8 cellular contexts compared by ENCODE assay signal in genomic region chr14:73887116-73887490, GRCh38. TPM values are rescaled to one million over a fixed set of nuclear protein-coding genes. Genes with fewer than 3 reads are reported as not detected.
DNase-seq lines count a peak whose midpoint lies in the region; ATAC-seq, FAIRE-seq and TF ChIP-seq lines count a peak whose summit lies in the region.

No MANE protein-coding gene starts in this region.

- POLR2A ChIA-PET in HepG2 (lab: Yijun Ruan, JAX) = interaction anchor here (1.0 to 3.0 kb wide), 14 partner anchors 11 to 146 kb away, joined by 3 to 56 read pairs (median 4); partner anchors contain the start of genes COQ6, FAM161B and PTGR2

- 1% methylated on average over 6 of the region's 13 CpGs for WGBS in HepG2 (ENCODE audit: low lambda C conversion rate)

- peak; percentile 13; the same call in 1 of the 2 replicates for TF ChIP-seq RAD21 in HepG2 (CRISPR knock-in tag; IDR thresholded peaks at IDR 0.05)

- H3K27ac ChIP-seq in GM23338 (ENCODE audit: low read depth) (peak overlapping the region; percentile 86), MM.1S (ENCODE audit: low read length) (peak overlapping the region; percentile 67; the same call in 1 of the 2 replicates), brain microvascular endothelial cell (peak overlapping the region; percentile 88), HepG2 (ENCODE audit: extremely low read length, insufficient read depth, low read length) (peak overlapping the region; percentile 88), thoracic aorta (peak overlapping the region; percentile 85 to 97)

- H3K79me2 ChIP-seq in GM23338 (replicated peaks; ENCODE audit: insufficient read depth) (peaks cover 51% of the 10 kb centered on the region), MM.1S (ENCODE audit: low read length) (peaks cover 57% of the 10 kb centered on the region), HepG2 (ENCODE audit: insufficient read depth, low read length) (peaks cover 49% of the 10 kb centered on the region)

- TF ChIP-seq EP300 in HepG2 (IDR thresholded peaks at IDR 0.05; ENCODE audit: low read depth in 2 of 2, low read length in 2 of 2) (no peak), HepG2 (CRISPR knock-in tag; IDR thresholded peaks at IDR 0.05; ENCODE audit: borderline replicate concordance) (no peak)

- 0 out of 2 replicates have a peak, but pooled peaks cover 3% of the 10 kb centered on the region for H4K20me1 ChIP-seq in GM23338 (replicated peaks; ENCODE audit: insufficient read depth)
- no peaks in the 10 kb centered on the region for H4K20me1 ChIP-seq in MM.1S (ENCODE audit: insufficient read depth, low read length)
- 0 out of 2 replicates have a peak, but pooled peaks cover 8% of the 10 kb centered on the region for H4K20me1 ChIP-seq in HepG2 (ENCODE audit: insufficient read depth, low read length)

- H3K27ac Mint-ChIP-seq in GM23338 = peak overlapping the region; percentile 70; the same call in 1 of the 2 replicates

- peaks cover 8% of the 10 kb centered on the region; the same call in 1 of the 2 replicates for H3K4me1 ChIP-seq in GM23338 (ENCODE audit: insufficient read depth)
- H3K4me1 ChIP-seq in MM.1S (ENCODE audit: low read length) = 0 out of 2 replicates have a peak, but pooled peaks cover 4% of the 10 kb centered on the region
- H3K4me1 ChIP-seq in HepG2 (ENCODE audit: insufficient read depth, low read length) = peaks cover 35% of the 10 kb centered on the region
- peaks cover 17 to 31% of the 10 kb centered on the region in 2 donors for H3K4me1 ChIP-seq in thoracic aorta (ENCODE audit: control insufficient read depth in 1 of 2, low read depth in 2 of 2)

- no peak for TF ChIP-seq CTCF in GM23338 (conservative IDR thresholded peaks at IDR 0.05; ENCODE audit: low read depth in 2 of 2)
- TF ChIP-seq CTCF in MM.1S (IDR thresholded peaks at IDR 0.05; ENCODE audit: low read length) = no peak
- no peak for TF ChIP-seq CTCF in brain microvascular endothelial cell (IDR thresholded peaks at IDR 0.05; ENCODE audit: low read depth, low read length, missing control alignments)
- no peak for TF ChIP-seq CTCF in HepG2 (CRISPR knock-in tag; IDR thresholded peaks at IDR 0.05)
- no peak for TF ChIP-seq CTCF in thoracic aorta (IDR thresholded peaks at IDR 0.05)

- H3K9me2 ChIP-seq in GM23338 (ENCODE audit: insufficient read depth) (no peaks in the 10 kb centered on the region), MM.1S (replicated peaks; ENCODE audit: insufficient read depth, low read length) (no peaks in the 10 kb centered on the region)

- peak overlapping the region; percentile 99 for H3K4me3 ChIP-seq in GM23338
- peak overlapping the region; percentile 87 for H3K4me3 ChIP-seq in MM.1S (ENCODE audit: low read length)
- peak overlapping the region; percentile 91 for H3K4me3 ChIP-seq in brain microvascular endothelial cell (ENCODE audit: low read depth, low read length)
- peak overlapping the region; percentile 65 to 99 (median 90) for H3K4me3 ChIP-seq in HepG2 (replicated peaks in 1 of 3; ENCODE audit: insufficient read depth in 1 of 3, low read depth in 2 of 3, low read length in 3 of 3)
- peak overlapping the region; percentile 79 for H3K4me3 ChIP-seq in thoracic aorta

- H3K27me3 Mint-ChIP-seq in GM23338 (ENCODE audit: insufficient read depth, low read depth, poor library complexity) = peaks cover 8% of the 10 kb centered on the region

- H3K36me3 Mint-ChIP-seq in GM23338 (ENCODE audit: low read depth) = peaks cover 6% of the 10 kb centered on the region; the same call in 2 of the 3 replicates

- H3K9me3 Mint-ChIP-seq in GM23338 = no peaks in the 10 kb centered on the region

- DNase-seq in GM12892 (ENCODE audit: insufficient read length) (no peak), GM23338 (ENCODE audit: low spot score) (no peak), MM.1S (peak; percentile 6), brain microvascular endothelial cell (peak; percentile 7), HepG2 (ENCODE audit: low spot score) (peak; percentile 25), thoracic aorta (ENCODE audit: low spot score) (no peak), mesenteric fat pad (ENCODE audit: low spot score) (no peak), HPDE6-E6E7 (ENCODE audit: extremely low spot score) (no peak)

- H3K36me3 ChIP-seq in GM23338 (ENCODE audit: insufficient read depth) (no peaks in the 10 kb centered on the region), MM.1S (replicated peaks; ENCODE audit: insufficient read depth, low read length) (no peaks in the 10 kb centered on the region), brain microvascular endothelial cell (replicated peaks) (no peaks in the 10 kb centered on the region), HepG2 (replicated peaks in 1 of 2; ENCODE audit: control insufficient read depth in 1 of 2, insufficient read depth in 2 of 2, low read length in 2 of 2) (0 out of 5 replicates have a peak, but pooled peaks cover 2 to 3% of the 10 kb centered on the region in 2 experiments), thoracic aorta (peaks cover 3% of the 10 kb centered on the region)

- TF ChIP-seq POLR2A in GM12892 (IDR thresholded peaks at IDR 0.05; ENCODE audit: low read depth, low read length) (no peak), HepG2 (IDR thresholded peaks at IDR 0.05; ENCODE audit: insufficient read depth in 1 of 2, low read depth in 2 of 2, low read length in 2 of 2) (no peak)

- H2AFZ ChIP-seq in GM23338 (peak overlapping the region; percentile 97), MM.1S (ENCODE audit: low read length) (peak overlapping the region; percentile 77; the same call in 1 of the 2 replicates), HepG2 (ENCODE audit: low read length) (no peak overlapping the region)

- H3K9ac ChIP-seq in MM.1S (ENCODE audit: low read length) (peak overlapping the region; percentile 88), HepG2 (ENCODE audit: insufficient read depth, low read depth, low read length) (peak overlapping the region; percentile 90)

- H3F3A ChIP-seq in GM23338 (replicated peaks; ENCODE audit: low read depth) (peaks cover 4% of the 10 kb centered on the region; the same call in 1 of the 2 replicates), MM.1S (ENCODE audit: insufficient read depth, low read length) (peaks cover 3% of the 10 kb centered on the region; the same call in 1 of the 2 replicates)

- no TSS peak for BruUV-seq in HepG2 (replicated peaks; lab: Mats Ljungman, UMichigan)

- intact Hi-C loops in HepG2 (cut with micrococcal nuclease; ENCODE audit: unreplicated experiment) = loop anchor here (2.0 to 5.0 kb wide), 2 partner anchors 36 to 50 kb away; partner anchors contain the start of gene PTGR2

- H3K27me3 ChIP-seq in GM23338 (ENCODE audit: insufficient read depth) (no peaks in the 10 kb centered on the region), MM.1S (replicated peaks; ENCODE audit: insufficient read depth, low read length) (no peaks in the 10 kb centered on the region), brain microvascular endothelial cell (replicated peaks) (no peaks in the 10 kb centered on the region), HepG2 (ENCODE audit: control insufficient read depth in 1 of 2, insufficient read depth in 2 of 2, low read length in 2 of 2) (no peaks in the 10 kb centered on the region), thoracic aorta (replicated peaks; ENCODE audit: insufficient read depth) (no peaks in the 10 kb centered on the region)

- FAIRE-seq in GM12892 (lab: Jason Lieb, UNC) = peak; percentile 5
- FAIRE-seq in HepG2 (lab: Jason Lieb, UNC) = no peak

- peaks cover 8% of the 10 kb centered on the region; the same call in 2 of the 3 replicates for H3K4me1 Mint-ChIP-seq in GM23338

- H3K4me3 Mint-ChIP-seq in GM23338 = peak overlapping the region; percentile 83

- CTCF ChIA-PET in HepG2 (lab: Yijun Ruan, JAX; ENCODE audit: low intra/inter-chr PET ratio, low total read pairs) = no interaction called here

- no peaks in the 10 kb centered on the region for H3K9me3 ChIP-seq in MM.1S (replicated peaks; ENCODE audit: insufficient read depth, low read length)
- no peaks in the 10 kb centered on the region for H3K9me3 ChIP-seq in HepG2 (ENCODE audit: low read length)
- H3K9me3 ChIP-seq in thoracic aorta = no peaks in the 10 kb centered on the region

- in situ Hi-C loops in brain microvascular endothelial cell (cut with HindIII; ENCODE audit: low pct_ligation_motif_present, low sequenced_read_pairs) (no loop called here), HepG2 (cut with HindIII; ENCODE audit: extremely low pct_ligation_motif_present, low pct_unique_long_range_greater_than_20kb) (no loop called here)

- H3K4me2 ChIP-seq in GM23338 = peak overlapping the region; percentile 92
- peak overlapping the region; percentile 46; the same call in 1 of the 2 replicates for H3K4me2 ChIP-seq in MM.1S (ENCODE audit: low read depth, low read length)
- peak overlapping the region; percentile 87 for H3K4me2 ChIP-seq in HepG2 (ENCODE audit: low read depth, low read length)

- ATAC-seq in GM23338 = peak; percentile 38
- ATAC-seq in HepG2 = peak; percentile 65
- peak; percentile 47 for ATAC-seq in thoracic aorta (ENCODE audit: insufficient number of reproducible peaks, low FRiP score, low read depth)

RNA-seq across cellular contexts. Expression of gene ZNF410, which starts 0.4 kb away (rescaled TPM):
- polyA plus RNA-seq in GM12892 (2012; ENCODE audit: missing spikeins) = 27.1 TPM
- 20.4 and 31.7 TPM in 2 replicates for total RNA-seq in GM23338 (2014; rRNA removed; shearing (Covaris generic))
- polyA plus RNA-seq in GM23338 (2016; fragmentation: Nextera tagmentation; extraction: Ambion mirVana) (8.6 and 10.6 TPM in 2 replicates), HepG2 (2011; rRNA removed) (16.7 and 19.2 TPM in 2 replicates)
- total RNA-seq in HepG2 (2016; rRNA removed; fragmentation: Illumina TruSeq; extraction: Trizol) (44.3 and 55.2 TPM in 2 replicates), thoracic aorta (10 to 100 TPM; 55.0 to 61.4 TPM), mesenteric fat pad (51.1 TPM)
- 21.4 and 23.4 TPM in 2 replicates for total RNA-seq in HepG2 (2016; cell fraction: cytosol; rRNA removed; fragmentation: Illumina TruSeq; extraction: Trizol; ENCODE audit: low read depth)
- total RNA-seq in HepG2 (2016; cell fraction: insoluble cytoplasmic fraction; rRNA removed; fragmentation: Illumina TruSeq; extraction: Trizol) = 42.4 and 52.0 TPM in 2 replicates
- 35.8 and 38.6 TPM in 2 replicates for total RNA-seq in HepG2 (2016; cell fraction: membrane; rRNA removed; fragmentation: Illumina TruSeq; extraction: Trizol)
- total RNA-seq in HepG2 (2016; cell fraction: nucleus; rRNA removed; fragmentation: Illumina TruSeq; extraction: Trizol) = 29.8 and 35.0 TPM in 2 replicates
- 11.8 and 16.6 TPM in 2 replicates for polyA plus RNA-seq in HepG2 (2011; cell fraction: cytosol; rRNA removed)
- polyA plus RNA-seq in HepG2 (2011; cell fraction: nucleus; rRNA removed) = 13.9 and 14.4 TPM in 2 replicates
- polyA plus RNA-seq in HepG2 (2012) = 15.0 and 16.3 TPM in 2 replicates
- polyA plus RNA-seq in HepG2 (2016; cell fraction: cytosol; fragmentation: Illumina TruSeq; extraction: Trizol; ENCODE audit: low read depth) = 6.5 and 8.8 TPM in 2 replicates
- 39.1 and 41.1 TPM in 2 replicates for polyA plus RNA-seq in HepG2 (2016; cell fraction: insoluble cytoplasmic fraction; fragmentation: Illumina TruSeq; extraction: Trizol; ENCODE audit: low read depth)
- 14.5 and 15.3 TPM in 2 replicates for polyA plus RNA-seq in HepG2 (2016; cell fraction: membrane; fragmentation: Illumina TruSeq; extraction: Trizol; ENCODE audit: low read depth)
- polyA plus RNA-seq in HepG2 (2016; cell fraction: nucleus; fragmentation: Illumina TruSeq; extraction: Trizol; ENCODE audit: insufficient read depth, low read depth) = 25.2 and 27.6 TPM in 2 replicates
- 19.2 and 45.6 TPM in 2 replicates for polyA minus RNA-seq in HepG2 (2011; rRNA and poly(A)+ RNA removed; ENCODE audit: low replicate concordance)
- polyA minus RNA-seq in HepG2 (2011; cell fraction: cytosol; rRNA and poly(A)+ RNA removed) = 12.9 TPM in 2 replicates
- 42.2 and 57.8 TPM in 2 replicates for polyA minus RNA-seq in HepG2 (2011; cell fraction: nucleus; rRNA and poly(A)+ RNA removed)

RNA-seq across cellular contexts. Expression of gene PTGR2, which starts 35.5 kb away (rescaled TPM):
- 6.6 TPM for polyA plus RNA-seq in GM12892 (2012; ENCODE audit: missing spikeins)
- total RNA-seq in GM23338 (2014; rRNA removed; shearing (Covaris generic)) = 9.5 and 20.0 TPM in 2 replicates
- 19.9 and 25.4 TPM in 2 replicates for polyA plus RNA-seq in GM23338 (2016; fragmentation: Nextera tagmentation; extraction: Ambion mirVana)
- total RNA-seq in HepG2 (2016; rRNA removed; fragmentation: Illumina TruSeq; extraction: Trizol) = 4.3 and 5.1 TPM in 2 replicates
- 1.6 and 1.9 TPM in 2 replicates for total RNA-seq in HepG2 (2016; cell fraction: cytosol; rRNA removed; fragmentation: Illumina TruSeq; extraction: Trizol; ENCODE audit: low read depth)
- total RNA-seq in HepG2 (2016; cell fraction: insoluble cytoplasmic fraction; rRNA removed; fragmentation: Illumina TruSeq; extraction: Trizol) = 3.7 and 4.6 TPM in 2 replicates
- total RNA-seq in HepG2 (2016; cell fraction: membrane; rRNA removed; fragmentation: Illumina TruSeq; extraction: Trizol) = 1.5 and 1.6 TPM in 2 replicates
- 3.5 and 3.8 TPM in 2 replicates for total RNA-seq in HepG2 (2016; cell fraction: nucleus; rRNA removed; fragmentation: Illumina TruSeq; extraction: Trizol)
- 3.0 and 3.3 TPM in 2 replicates for polyA plus RNA-seq in HepG2 (2011; rRNA removed)
- 0.86 and 1.8 TPM in 2 replicates for polyA plus RNA-seq in HepG2 (2011; cell fraction: cytosol; rRNA removed)
- 2.6 and 3.6 TPM in 2 replicates for polyA plus RNA-seq in HepG2 (2011; cell fraction: nucleus; rRNA removed)
- 3.2 and 7.0 TPM in 2 replicates for polyA plus RNA-seq in HepG2 (2012)
- polyA plus RNA-seq in HepG2 (2016; cell fraction: cytosol; fragmentation: Illumina TruSeq; extraction: Trizol; ENCODE audit: low read depth) = 0.29 and 0.70 TPM in 2 replicates
- polyA plus RNA-seq in HepG2 (2016; cell fraction: insoluble cytoplasmic fraction; fragmentation: Illumina TruSeq; extraction: Trizol; ENCODE audit: low read depth) = 4.4 and 6.1 TPM in 2 replicates
- polyA plus RNA-seq in HepG2 (2016; cell fraction: membrane; fragmentation: Illumina TruSeq; extraction: Trizol; ENCODE audit: low read depth) = 0.40 and 0.52 TPM in 2 replicates
- 5.0 and 6.0 TPM in 2 replicates for polyA plus RNA-seq in HepG2 (2016; cell fraction: nucleus; fragmentation: Illumina TruSeq; extraction: Trizol; ENCODE audit: insufficient read depth, low read depth)
- 0.90 and 1.1 TPM in 2 replicates for polyA minus RNA-seq in HepG2 (2011; rRNA and poly(A)+ RNA removed; ENCODE audit: low replicate concordance)
- 1.1 and 2.1 TPM in 2 replicates for polyA minus RNA-seq in HepG2 (2011; cell fraction: cytosol; rRNA and poly(A)+ RNA removed)
- polyA minus RNA-seq in HepG2 (2011; cell fraction: nucleus; rRNA and poly(A)+ RNA removed) = 7.0 and 9.7 TPM in 2 replicates
- total RNA-seq in thoracic aorta = 1 to 10 TPM; 2.2 to 4.3 TPM
- 7.3 TPM for total RNA-seq in mesenteric fat pad

Comparison
In these comparisons a context has a peak if more than half of its experiments do, and no peak if none do; other contexts are left out.
1. DNase-seq: peak in MM.1S (single experiment), brain microvascular endothelial cell (single experiment) and HepG2 (single experiment); none in GM12892 (single experiment), GM23338 (single experiment), thoracic aorta (single experiment), mesenteric fat pad (single experiment) and HPDE6-E6E7 (single experiment).
2. Peak in every context shown above with its lines, with median percentiles within 50 percentile points of each other: ATAC-seq, H3K27ac ChIP-seq, H3K4me2 ChIP-seq and H3K4me3 ChIP-seq.